In genomic region chr11:78694152-78694551, GRCh38 we compare ENCODE assay signal across 15 cellular contexts.
DNase-seq lines count a peak whose midpoint lies in the region; TF ChIP-seq lines count a peak whose summit lies in the region.
"Had no signal": no experiment of that assay in that cellular context is flagged by ENCODE, and none has a peak within 500 bp of the region (broad histone marks: within the 10 kb centered on the region; RNA-seq: fewer than 3 reads in every experiment).

No MANE protein-coding gene starts in this region.

- peaks cover 13% of the 10 kb centered on the region for H3K36me3 ChIP-seq in BE2C
- H3K36me3 ChIP-seq: BLaER1, HAP-1 had no signal

- DNase-seq in DMS53 (lab: John Stamatoyannopoulos, UW) = peak; percentile 35
- no peak for DNase-seq in DMS53 treated with DMSO at 0.1 percent for 48 hours (lab: John Stamatoyannopoulos, UW; ENCODE audit: unreplicated experiment)
- peak; percentile 39 for DNase-seq in BE2C
- DNase-seq in M059J (ENCODE audit: low read depth) = peak; percentile 24
- DNase-seq in fibroblast of peridontal ligament (ENCODE audit: extremely low read depth) = peak; percentile 10
- DNase-seq in cerebellum (ENCODE audit: low spot score) = no peak
- DNase-seq in dedifferentiated amniotic fluid mesenchymal stem cell (ENCODE audit: extremely low spot score) = no peak
- DNase-seq in GM19238 (ENCODE audit: insufficient read length, low spot score) = no peak
- DNase-seq: Caco-2; CD8-positive, alpha-beta memory T cell; EL; GOT3; HFFc6 had no signal

- peaks cover 14% of the 10 kb centered on the region for H3K4me1 ChIP-seq in BE2C
- H3K4me1 ChIP-seq: BLaER1, Caco-2, HAP-1 had no signal

- H3K9me3 ChIP-seq in BE2C = no peaks in the 10 kb centered on the region
- H3K9me3 ChIP-seq: BLaER1, Caco-2, HAP-1 had no signal

- no peaks in the 10 kb centered on the region for H3K27me3 ChIP-seq in BE2C
- H3K27me3 ChIP-seq: BLaER1 had no signal

- H3K4me3 ChIP-seq in BE2C (ENCODE audit: low read depth, low read length) = no peak overlapping the region
- H3K4me3 ChIP-seq: BLaER1, HAP-1 had no signal

- TF ChIP-seq CTCF in BE2C (IDR thresholded peaks at IDR 0.05; ENCODE audit: low read depth, low read length) = no peak

Comparison
In these comparisons a context has a peak if more than half of its experiments do, and no peak if none do; other contexts are left out.
1. DNase-seq: peak in DMS53 (single experiment), BE2C (single experiment), M059J (single experiment) and fibroblast of peridontal ligament (single experiment); none in DMS53 treated with DMSO at 0.1 percent for 48 hours (single experiment), cerebellum (single experiment), dedifferentiated amniotic fluid mesenchymal stem cell (single experiment) and GM19238 (single experiment).